ENCODE assay signal across 9 cellular contexts in genomic region chr4:86895692-86896488, GRCh38. TPM values are rescaled to one million over a fixed set of nuclear protein-coding genes. Genes with fewer than 3 reads are reported as not detected.
A peak's percentile ranks its signal among the peaks of the same experiment; 100 is the strongest.
DNase-seq lines count a peak whose midpoint lies in the region; ATAC-seq and TF ChIP-seq lines count a peak whose summit lies in the region.
"Had no signal": no experiment of that assay in that cellular context is flagged by ENCODE, and none has a peak within 500 bp of the region (broad histone marks: within the 10 kb centered on the region; RNA-seq: fewer than 3 reads in every experiment).

No MANE protein-coding gene starts in this region.

- no peak overlapping the region for H3K9ac ChIP-seq in smooth muscle cell (ENCODE audit: low read depth)

- H3K9me3 ChIP-seq in CD4-positive, CD25-positive, alpha-beta regulatory T cell (ENCODE audit: control insufficient read depth in 2 of 2, low read length in 2 of 2): no peaks in the 10 kb centered on the region
- H3K9me3 ChIP-seq in ascending aorta (no peaks in the 10 kb centered on the region), smooth muscle cell (replicated peaks; ENCODE audit: low read depth) (no peaks in the 10 kb centered on the region)
- H3K9me3 ChIP-seq in effector memory CD4-positive, alpha-beta T cell (ENCODE audit: control insufficient read depth, low read length): no peaks in the 10 kb centered on the region

- H3K4me1 Mint-ChIP-seq in CD4-positive, CD25-positive, alpha-beta regulatory T cell: peaks cover 0 to 15% (median 8%) of the 10 kb centered on the region in 4 donors

- peaks cover 7% of the 10 kb centered on the region for H3F3A ChIP-seq in smooth muscle cell (ENCODE audit: low read depth)

- peaks cover 20% of the 10 kb centered on the region for H3K27me3 Mint-ChIP-seq in CD4-positive, CD25-positive, alpha-beta regulatory T cell

- H3K4me1 ChIP-seq in CD4-positive, CD25-positive, alpha-beta regulatory T cell (ENCODE audit: control insufficient read depth, insufficient read depth, low read length, poor library complexity, severe bottlenecking): peaks cover 14% of the 10 kb centered on the region
- peaks cover 0 to 6% of the 10 kb centered on the region in 2 donors for H3K4me1 ChIP-seq in ascending aorta
- H3K4me1 ChIP-seq in smooth muscle cell (ENCODE audit: low read depth): peaks cover 21% of the 10 kb centered on the region
- peaks cover 4% of the 10 kb centered on the region for H3K4me1 ChIP-seq in effector memory CD4-positive, alpha-beta T cell (ENCODE audit: control insufficient read depth, insufficient read depth, low read length, poor library complexity, severe bottlenecking)

- peak; percentile 60 to 74 (median 65) for TF ChIP-seq CTCF in ascending aorta (IDR thresholded peaks at IDR 0.05)
- peak; percentile 77 for TF ChIP-seq CTCF in smooth muscle cell (IDR thresholded peaks at IDR 0.05; ENCODE audit: borderline replicate concordance, insufficient read depth, poor library complexity, severe bottlenecking)

- H3K79me2 ChIP-seq in smooth muscle cell (ENCODE audit: low read depth): no peaks in the 10 kb centered on the region

- no peak overlapping the region for H3K27ac Mint-ChIP-seq in CD4-positive, CD25-positive, alpha-beta regulatory T cell
- H3K27ac Mint-ChIP-seq: IgD-negative memory B cell had no signal

- H3K36me3 Mint-ChIP-seq in CD4-positive, CD25-positive, alpha-beta regulatory T cell: no peaks in the 10 kb centered on the region

- no peaks in the 10 kb centered on the region for H3K9me3 Mint-ChIP-seq in CD4-positive, CD25-positive, alpha-beta regulatory T cell
- H3K9me3 Mint-ChIP-seq: IgD-negative memory B cell had no signal

- peak in 2 of 3 donors; percentile 32 to 62 for DNase-seq in CD4-positive, CD25-positive, alpha-beta regulatory T cell
- DNase-seq in NCI-H460 (ENCODE audit: extremely low read depth, low read depth) (peak; percentile 63), ascending aorta (ENCODE audit: low spot score in 2 of 2) (no peak), hepatic stellate cell (ENCODE audit: low spot score) (peak; percentile 41), smooth muscle cell (lab: John Stamatoyannopoulos, UW; ENCODE audit: unreplicated experiment) (no peak)
- no peak for DNase-seq in effector memory CD4-positive, alpha-beta T cell

- WGBS in smooth muscle cell (ENCODE audit: low lambda C conversion rate): 77% methylated on average over 6 of the region's 6 CpGs

- H3K27ac ChIP-seq in CD4-positive, CD25-positive, alpha-beta regulatory T cell (ENCODE audit: insufficient read depth, low read length, poor library complexity, severe bottlenecking): no peak overlapping the region
- H3K27ac ChIP-seq in ascending aorta: no peak overlapping the region
- H3K27ac ChIP-seq in smooth muscle cell (ENCODE audit: low read depth): no peak overlapping the region
- no peak overlapping the region for H3K27ac ChIP-seq in effector memory CD4-positive, alpha-beta T cell (ENCODE audit: insufficient read depth, low read length, poor library complexity, severe bottlenecking)

- no peak overlapping the region for H3K4me2 ChIP-seq in smooth muscle cell

- peaks cover 10% of the 10 kb centered on the region for H3K27me3 ChIP-seq in CD4-positive, CD25-positive, alpha-beta regulatory T cell (ENCODE audit: control insufficient read depth, insufficient read depth, low read length)
- H3K27me3 ChIP-seq in ascending aorta: no peaks in the 10 kb centered on the region
- H3K27me3 ChIP-seq in smooth muscle cell (ENCODE audit: low read depth): no peaks in the 10 kb centered on the region
- H3K27me3 ChIP-seq in effector memory CD4-positive, alpha-beta T cell (replicated peaks; ENCODE audit: control insufficient read depth, insufficient read depth, low read length, poor library complexity, severe bottlenecking): no peaks in the 10 kb centered on the region

- H3K4me3 ChIP-seq in CD4-positive, CD25-positive, alpha-beta regulatory T cell (ENCODE audit: low read depth, low read length): no peak overlapping the region
- no peak overlapping the region for H3K4me3 ChIP-seq in ascending aorta
- no peak overlapping the region for H3K4me3 ChIP-seq in smooth muscle cell
- no peak overlapping the region for H3K4me3 ChIP-seq in effector memory CD4-positive, alpha-beta T cell (ENCODE audit: insufficient read depth, low read depth, low read length, poor library complexity, severe bottlenecking)

- H3K4me3 Mint-ChIP-seq in CD4-positive, CD25-positive, alpha-beta regulatory T cell: no peak overlapping the region
- H3K4me3 Mint-ChIP-seq: IgD-negative memory B cell had no signal

- no peaks in the 10 kb centered on the region for H3K36me3 ChIP-seq in CD4-positive, CD25-positive, alpha-beta regulatory T cell (ENCODE audit: control insufficient read depth, insufficient read depth, low read length)
- no peaks in the 10 kb centered on the region for H3K36me3 ChIP-seq in ascending aorta
- H3K36me3 ChIP-seq in smooth muscle cell (ENCODE audit: low read depth): no peaks in the 10 kb centered on the region
- H3K36me3 ChIP-seq in effector memory CD4-positive, alpha-beta T cell (ENCODE audit: control insufficient read depth, insufficient read depth, low read length): no peaks in the 10 kb centered on the region

- intact Hi-C loops in ascending aorta (cut with DNase I): loop anchor here (2.0 kb wide), 1 partner anchor 397 kb away; no protein-coding TSS in a partner anchor

- no peak for ATAC-seq in CD4-positive, CD25-positive, alpha-beta regulatory T cell (ENCODE audit: low read depth in 2 of 2)
- peak; percentile 63 for ATAC-seq in GM18867 (IDR thresholded peaks at IDR 0.05; ENCODE audit: unreplicated experiment)
- ATAC-seq in HG03378 (IDR thresholded peaks at IDR 0.05; ENCODE audit: unreplicated experiment): peak; percentile 70

- H4K20me1 ChIP-seq in smooth muscle cell (ENCODE audit: low read depth): no peaks in the 10 kb centered on the region

- H2AFZ ChIP-seq in smooth muscle cell (ENCODE audit: low read depth): no peak overlapping the region

RNA-seq across cellular contexts. Expression of gene C4orf36, which starts 3.7 kb away (rescaled TPM):
- total RNA-seq in CD4-positive, CD25-positive, alpha-beta regulatory T cell: not detected
- polyA plus RNA-seq in CD4-positive, CD25-positive, alpha-beta regulatory T cell: not detected
- total RNA-seq in NCI-H460 (2014; rRNA removed; shearing (Covaris generic)): 0.20 TPM in 1 of 2 replicates, not detected in the other
- polyA plus RNA-seq in NCI-H460 (2014; cell fraction: nucleus; rRNA removed): 1.5 and 2.5 TPM in 2 replicates
- not detected for total RNA-seq in ascending aorta
- total RNA-seq in smooth muscle cell: 1.3 and 5.1 TPM in 2 replicates
- not detected in 2 replicates for polyA plus RNA-seq in smooth muscle cell
- polyA plus RNA-seq: IgD-negative memory B cell had no signal

RNA-seq across cellular contexts. Expression of gene AFF1, which starts 38.9 kb away (rescaled TPM):
- 122 TPM for total RNA-seq in CD4-positive, CD25-positive, alpha-beta regulatory T cell
- 10 to 100 TPM; 18.1 to 43.3 (median 28.0) TPM for polyA plus RNA-seq in CD4-positive, CD25-positive, alpha-beta regulatory T cell
- 3.2 and 4.6 TPM in 2 replicates for total RNA-seq in NCI-H460 (2014; rRNA removed; shearing (Covaris generic))
- polyA plus RNA-seq in NCI-H460 (2014; cell fraction: nucleus; rRNA removed): 2.1 and 3.3 TPM in 2 replicates
- total RNA-seq in ascending aorta (112 TPM), smooth muscle cell (17.7 and 22.0 TPM in 2 replicates)
- 6.6 and 12.7 TPM in 2 replicates for polyA plus RNA-seq in smooth muscle cell

RNA-seq across cellular contexts. Expression of gene SLC10A6, which starts 46.7 kb away (rescaled TPM):
- not detected for total RNA-seq in CD4-positive, CD25-positive, alpha-beta regulatory T cell
- polyA plus RNA-seq in CD4-positive, CD25-positive, alpha-beta regulatory T cell: not detected
- total RNA-seq in NCI-H460 (2014; rRNA removed; shearing (Covaris generic)): not detected in 2 replicates
- polyA plus RNA-seq in NCI-H460 (2014; cell fraction: nucleus; rRNA removed): not detected in 2 replicates
- total RNA-seq in ascending aorta (23.5 TPM), smooth muscle cell (1.3 and 1.4 TPM in 2 replicates)
- polyA plus RNA-seq in smooth muscle cell: 0.34 TPM in 1 of 2 replicates, not detected in the other
- polyA plus RNA-seq: IgD-negative memory B cell had no signal

Comparison
In these comparisons a context has a peak if more than half of its experiments do, and no peak if none do; other contexts are left out.
1. ATAC-seq: peak in GM18867 (single experiment) and HG03378 (single experiment); none in CD4-positive, CD25-positive, alpha-beta regulatory T cell (0 of 2).
2. DNase-seq: peak in CD4-positive, CD25-positive, alpha-beta regulatory T cell (2 of 3), NCI-H460 (single experiment) and hepatic stellate cell (single experiment); none in ascending aorta (0 of 2), smooth muscle cell (single experiment) and effector memory CD4-positive, alpha-beta T cell (0 of 3).
3. RNA of gene SLC10A6, which starts 46.7 kb away (total RNA-seq): 23.5 TPM in ascending aorta (single experiment); 1.3 to 1.4 TPM in smooth muscle cell, not detected in CD4-positive, CD25-positive, alpha-beta regulatory T cell (single experiment) and not detected in NCI-H460; every median in the first group is over 10 times any median in the second.